Comparison of ENCODE assay signal across 8 cellular contexts in the genomic region with DNA sequence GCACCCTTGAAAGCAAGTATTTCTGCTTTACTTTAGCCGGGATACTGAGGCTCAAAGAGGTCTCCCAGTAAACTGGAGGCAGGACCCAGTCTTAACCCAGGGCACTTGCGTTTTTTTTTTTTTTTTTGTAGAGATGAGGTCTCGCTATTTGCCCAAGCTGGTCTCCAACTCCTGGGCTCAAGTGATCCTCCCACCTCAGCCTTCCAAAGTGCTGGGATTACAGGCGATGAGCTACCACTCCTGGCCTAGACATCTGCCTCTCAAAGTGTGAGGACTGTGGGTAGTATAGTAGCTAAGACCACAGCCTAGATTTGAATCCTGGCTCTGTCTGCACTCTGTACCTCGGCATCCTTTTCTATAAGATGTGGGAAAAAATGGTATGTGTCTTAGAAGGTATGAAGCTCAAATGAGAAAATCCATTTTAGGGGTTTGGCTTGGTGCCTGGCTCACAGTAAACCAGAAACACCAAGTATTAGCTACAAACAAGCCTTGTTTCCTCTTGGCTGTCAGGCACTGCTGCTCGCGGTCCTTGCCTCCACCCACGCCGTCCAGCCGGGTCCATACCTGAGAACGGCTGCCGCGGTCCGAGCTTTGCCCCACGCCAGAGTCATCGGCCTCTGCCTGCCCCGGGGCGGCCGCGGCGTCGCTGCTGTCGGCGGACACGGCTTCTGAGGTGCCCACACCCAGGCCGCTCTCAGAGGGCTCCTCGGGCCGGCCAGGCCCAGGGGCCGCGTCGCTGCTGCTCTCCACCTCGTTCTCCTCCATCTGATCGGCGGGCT. TPM values are rescaled to one million over a fixed set of nuclear protein-coding genes. Genes with fewer than 3 reads are reported as not detected.
DNase-seq lines count a peak whose midpoint lies in the region; ATAC-seq and TF ChIP-seq lines count a peak whose summit lies in the region.

No MANE protein-coding gene starts in this region.

- H3K4me1 ChIP-seq in A673 (ENCODE audit: insufficient read depth, low read length, poor library complexity, severe bottlenecking) (peaks cover 11% of the 10 kb centered on the region), OCI-LY3 (ENCODE audit: low read length) (peaks cover 30% of the 10 kb centered on the region), thyroid gland (peaks cover 5 to 7% of the 10 kb centered on the region in 2 donors)

- TF ChIP-seq POLR2A in thyroid gland (IDR thresholded peaks at IDR 0.05) = no peak

- peak; percentile 2 for ATAC-seq in GM18907 (IDR thresholded peaks at IDR 0.05; ENCODE audit: unreplicated experiment)

- intact Hi-C loops in A673 (cut with micrococcal nuclease; ENCODE audit: unreplicated experiment) (no loop called here), thyroid gland (cut with DNase I) (no loop called here)

- no peak for DNase-seq in A673 (ENCODE audit: low spot score)
- peak; percentile 25 to 27 for DNase-seq in lung microvascular endothelial cell (ENCODE audit: low read depth in 2 of 2)
- DNase-seq in thyroid gland = peak; percentile 65 to 72
- no peak for DNase-seq in occipital lobe (lab: John Stamatoyannopoulos, UW)
- DNase-seq in stimulated activated CD4-positive, alpha-beta T cell treated with anti-CD3 and anti-CD28 coated beads, Interleukin-4, amount 100 ng/mL, for 1 hour = no peak

- H3K79me2 ChIP-seq in OCI-LY3 (ENCODE audit: low read length) = peaks cover 24% of the 10 kb centered on the region

- TF ChIP-seq CTCF in A673 (conservative IDR thresholded peaks at IDR 0.05; ENCODE audit: low read depth, low read length) (no peak), OCI-LY3 (IDR thresholded peaks at IDR 0.05; ENCODE audit: low read depth, low read length) (no peak), thyroid gland (IDR thresholded peaks at IDR 0.05) (no peak)

- peaks cover 5% of the 10 kb centered on the region; the same call in 1 of the 2 replicates for H4K20me1 ChIP-seq in OCI-LY3 (ENCODE audit: insufficient read depth, low read length)

- H3K27me3 ChIP-seq in A673 (replicated peaks; ENCODE audit: insufficient read depth, low read depth, low read length, poor library complexity) (no peaks in the 10 kb centered on the region), OCI-LY3 (ENCODE audit: low read depth, low read length) (no peaks in the 10 kb centered on the region), thyroid gland (no peaks in the 10 kb centered on the region)

- H3K9ac ChIP-seq in OCI-LY3 (ENCODE audit: low read length) = peak overlapping the region; percentile 91

- CTCF ChIA-PET in A673 (lab: Charles Lee) = interaction anchor here (0.5 to 2.9 kb wide), 5 partner anchors 10 to 90 kb away, joined by 3 to 18 read pairs (median 4); partner anchors contain the start of gene ZSWIM1

- H3K4me3 ChIP-seq in A673 (ENCODE audit: low read depth, low read length, poor library complexity, severe bottlenecking) = peak overlapping the region; percentile 84
- H3K4me3 ChIP-seq in OCI-LY3 (ENCODE audit: low read length) = peak overlapping the region; percentile 80
- peak overlapping the region; percentile 91 to 96 (median 91) for H3K4me3 ChIP-seq in thyroid gland (replicated peaks in 1 of 3)

- peak overlapping the region; percentile 97 for H3K4me2 ChIP-seq in OCI-LY3 (ENCODE audit: low read length)

- peak overlapping the region; percentile 55; the same call in 1 of the 2 replicates for H2AFZ ChIP-seq in OCI-LY3 (ENCODE audit: low read depth, low read length)

- 22 to 36% methylated on average over 34 of the region's 34 CpGs for WGBS in thyroid gland, 2 donors

- POLR2A ChIA-PET in A673 (lab: Charles Lee; ENCODE audit: low non-redundant PET) = interaction anchor here (0.6 to 1.1 kb wide), 2 partner anchors 29 to 32 kb away, joined by 3 to 4 read pairs; no protein-coding TSS in a partner anchor

- H3K27ac ChIP-seq in A673 (ENCODE audit: low read depth, low read length, poor library complexity, severe bottlenecking) (peak overlapping the region; percentile 100), OCI-LY3 (ENCODE audit: low read length) (peak overlapping the region; percentile 91), cingulate gyrus (ENCODE audit: low read depth, low read length) (peak overlapping the region; percentile 99), thyroid gland (peak overlapping the region; percentile 100)

- BruUV-seq in A673 (replicated peaks; lab: Mats Ljungman, UMichigan) = no TSS peak

- H3K9me3 ChIP-seq in A673 (ENCODE audit: low read depth, low read length, poor library complexity, severe bottlenecking) = no peaks in the 10 kb centered on the region
- no peaks in the 10 kb centered on the region for H3K9me3 ChIP-seq in OCI-LY3 (ENCODE audit: insufficient read depth, low read length)
- no peaks in the 10 kb centered on the region for H3K9me3 ChIP-seq in thyroid gland

- H3K36me3 ChIP-seq in A673 (ENCODE audit: insufficient read depth, low read length, poor library complexity, severe bottlenecking) (peaks cover 35% of the 10 kb centered on the region), OCI-LY3 (replicated peaks; ENCODE audit: low read depth, low read length) (peaks cover 30% of the 10 kb centered on the region), thyroid gland (peaks cover 22 to 25% of the 10 kb centered on the region in 2 donors)

RNA-seq across cellular contexts. Expression of gene ZNF335, which starts 1.2 kb away (rescaled TPM):
- total RNA-seq in A673 (2021) (31.9 and 32.9 TPM in 2 replicates), lung microvascular endothelial cell (4.4 and 8.9 TPM in 2 replicates), thyroid gland (10 to 100 TPM; 18.1 to 31.6 (median 25.6) TPM), occipital lobe (13.9 TPM)

RNA-seq across cellular contexts. Expression of gene PCIF1, which starts 36.4 kb away (rescaled TPM):
- 47.5 and 55.8 TPM in 2 replicates for total RNA-seq in A673 (2021)
- 7.8 and 9.5 TPM in 2 replicates for total RNA-seq in lung microvascular endothelial cell
- total RNA-seq in thyroid gland = 10 to 100 TPM; 28.1 to 63.6 (median 49.1) TPM
- total RNA-seq in occipital lobe = 14.5 TPM

RNA-seq across cellular contexts. Expression of gene MMP9, which starts 37.9 kb away (rescaled TPM):
- 2.4 and 2.8 TPM in 2 replicates for total RNA-seq in A673 (2021)
- total RNA-seq in lung microvascular endothelial cell = under 0.01 TPM in 1 of 2 replicates, not detected in the other
- 1 to 10 TPM in 2 of 4 donors, under 1 TPM in 2; 0.33 to 1.4 (median 1.1) TPM for total RNA-seq in thyroid gland
- total RNA-seq in occipital lobe = not detected

RNA-seq across cellular contexts. Expression of gene SLC12A5, which starts 58.2 kb away (rescaled TPM):
- total RNA-seq in A673 (2021) = 20.0 and 20.9 TPM in 2 replicates
- total RNA-seq in lung microvascular endothelial cell = 0.20 and 0.44 TPM in 2 replicates
- 1 to 10 TPM in 1 of 4 donors, not detected in 3; 1.6 TPM for total RNA-seq in thyroid gland
- total RNA-seq in occipital lobe = 19.2 TPM

RNA-seq across cellular contexts. Expression of gene PLTP, which starts 58.9 kb away (rescaled TPM):
- 58.3 and 62.8 TPM in 2 replicates for total RNA-seq in A673 (2021)
- 4.4 and 4.8 TPM in 2 replicates for total RNA-seq in lung microvascular endothelial cell
- 100 to 1,000 TPM in 1 of 4 donors, 10 to 100 TPM in 3; 22.7 to 260 (median 70.1) TPM for total RNA-seq in thyroid gland
- 19.0 TPM for total RNA-seq in occipital lobe

Comparison
In these comparisons a context has a peak if more than half of its experiments do, and no peak if none do; other contexts are left out.
1. DNase-seq: peak in lung microvascular endothelial cell (2 of 2) and thyroid gland (2 of 2); none in A673 (single experiment), occipital lobe (single experiment) and stimulated activated CD4-positive, alpha-beta T cell treated with anti-CD3 and anti-CD28 coated beads, Interleukin-4, amount 100 ng/mL, for 1 hour (single experiment).
2. Peak in every context shown above with its lines, with median percentiles within 50 percentile points of each other: H3K27ac ChIP-seq and H3K4me3 ChIP-seq.